In genomic region chr16:3158014-3158497, GRCh38 we compare ENCODE assay signal across 1 cellular context.
TF ChIP-seq lines count a peak whose summit lies in the region.

No MANE protein-coding gene starts in this region.

TF ChIP-seq in GM12878, 131 proteins besides CTCF, POLR2A, EP300 and RAD21:
- TF ChIP-seq FOXM1 (IDR thresholded peaks at IDR 0.05; ENCODE audit: low read depth, low read length): no peak
- peak; percentile 16; the same call in 1 of the 2 replicates for TF ChIP-seq NR2F1 (conservative IDR thresholded peaks at IDR 0.05)
- peak; percentile 42; the same call in 1 of the 2 replicates for TF ChIP-seq GATAD2B (conservative IDR thresholded peaks at IDR 0.05; ENCODE audit: low read depth)
